8 cellular contexts compared by ENCODE assay signal in the genomic region with DNA sequence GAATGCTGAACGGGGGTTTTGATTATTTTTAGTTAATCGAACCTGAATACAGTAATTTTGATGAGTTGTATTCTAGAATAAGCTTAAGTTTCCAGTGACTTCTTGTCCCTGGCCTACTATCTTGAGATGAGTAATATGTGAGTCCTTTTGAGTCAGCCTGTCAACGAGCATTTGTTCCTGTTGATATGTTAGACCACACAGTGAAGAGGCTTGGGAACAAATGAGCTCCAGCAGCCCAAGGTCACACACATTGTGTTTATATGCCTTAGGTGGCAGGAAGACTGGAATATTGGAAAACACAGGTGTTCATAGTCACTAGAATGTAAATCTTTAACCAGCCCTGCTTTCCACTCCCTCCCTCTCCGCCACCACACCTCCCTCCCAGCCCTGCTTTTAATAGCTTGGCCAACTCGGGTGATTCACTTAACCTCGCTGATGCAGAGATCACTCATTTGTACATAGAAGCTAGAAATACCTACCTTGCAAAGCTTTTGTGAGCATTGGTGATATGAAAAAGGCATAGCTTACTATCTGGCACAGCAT. TPM values are rescaled to one million over a fixed set of nuclear protein-coding genes. Genes with fewer than 3 reads are reported as not detected.
A peak's percentile ranks its signal among the peaks of the same experiment; 100 is the strongest.
DNase-seq lines count a peak whose midpoint lies in the region; ATAC-seq and TF ChIP-seq lines count a peak whose summit lies in the region.

No MANE protein-coding gene starts in this region.

- peaks cover 9% of the 10 kb centered on the region for H3K36me3 Mint-ChIP-seq in osteocyte (ENCODE audit: unreplicated experiment)

- peak; percentile 2 for DNase-seq in stimulated activated CD4-positive, alpha-beta T cell treated with anti-CD3 and anti-CD28 coated beads, Interleukin-15, amount 100 ng/mL, for 24 hours
- DNase-seq in stimulated activated CD4-positive, alpha-beta T cell treated with anti-CD3 and anti-CD28 coated beads, Interleukin-4, amount 100 ng/mL, for 24 hours: no peak
- DNase-seq in SW480 (ENCODE audit: low spot score): peak; percentile 50
- DNase-seq in left colon: peak; percentile 64 to 85
- DNase-seq in SHP77 treated with DMSO at 0.1 percent for 48 hours (lab: John Stamatoyannopoulos, UW): no peak
- DNase-seq in osteocyte (ENCODE audit: extremely low spot score, unreplicated experiment): no peak
- no peak for DNase-seq in GM13977 (ENCODE audit: low spot score)

- no peak overlapping the region for H3K27ac Mint-ChIP-seq in osteocyte (ENCODE audit: unreplicated experiment)

- no peaks in the 10 kb centered on the region for H3K4me1 Mint-ChIP-seq in osteocyte (ENCODE audit: unreplicated experiment)

- in situ Hi-C loops in GM13977 (cut with MboI; ENCODE audit: low pct_unique_long_range_greater_than_20kb, low sequenced_read_pairs, unreplicated experiment): no loop called here

- ATAC-seq in HG03060 (IDR thresholded peaks at IDR 0.05; ENCODE audit: low read depth, unreplicated experiment): peak; percentile 94
- peak; percentile 94 for ATAC-seq in left colon

- intact Hi-C loops in left colon (cut with DNase I, micrococcal nuclease): no loop called here

- H3K27me3 Mint-ChIP-seq in osteocyte (ENCODE audit: unreplicated experiment): no peaks in the 10 kb centered on the region

- TF ChIP-seq CTCF in osteocyte (IDR thresholded peaks at IDR 0.05) (no peak), GM13977 (IDR thresholded peaks at IDR 0.05; ENCODE audit: extremely low read depth, insufficient read depth, missing control alignments) (no peak)

- no peak overlapping the region for H3K4me3 Mint-ChIP-seq in osteocyte (ENCODE audit: unreplicated experiment)

- no peaks in the 10 kb centered on the region for H3K9me3 Mint-ChIP-seq in osteocyte (ENCODE audit: unreplicated experiment)

RNA-seq across cellular contexts. Expression of gene SMPDL3A, which starts 9.1 kb away (rescaled TPM):
- total RNA-seq in left colon: 100 to 1,000 TPM; 129 to 186 TPM
- 12.8 and 14.6 TPM in 2 replicates for total RNA-seq in osteocyte

RNA-seq across cellular contexts. Expression of gene FABP7, which starts 18.7 kb away (rescaled TPM):
- total RNA-seq in left colon: not detected
- not detected in 2 replicates for total RNA-seq in osteocyte

Comparison
In these comparisons a context has a peak if more than half of its experiments do, and no peak if none do; other contexts are left out.
1. DNase-seq: peak in stimulated activated CD4-positive, alpha-beta T cell treated with anti-CD3 and anti-CD28 coated beads, Interleukin-15, amount 100 ng/mL, for 24 hours (single experiment), SW480 (single experiment) and left colon (2 of 2); none in stimulated activated CD4-positive, alpha-beta T cell treated with anti-CD3 and anti-CD28 coated beads, Interleukin-4, amount 100 ng/mL, for 24 hours (single experiment), SHP77 treated with DMSO at 0.1 percent for 48 hours (single experiment), osteocyte (single experiment) and GM13977 (single experiment).